In genomic region chr3:158264894-158265293, GRCh38 we compare ENCODE assay signal across 22 cellular contexts.
"Had no signal": no experiment of that assay in that cellular context is flagged by ENCODE, and none has a peak within 500 bp of the region (broad histone marks: within the 10 kb centered on the region; RNA-seq: fewer than 3 reads in every experiment).

No MANE protein-coding gene starts in this region.

- H3K4me2 ChIP-seq: KMS-11, SK-N-SH had no signal

- H3K27ac ChIP-seq: KMS-11 had no signal

- H3K9ac ChIP-seq: KMS-11, SK-N-SH had no signal

- DNase-seq: Kasumi-1, MM.1S, NCI-H1092, NCI-H1105 treated with DMSO at 0.1 percent for 48 hours, NCI-H1417 treated with DMSO at 0.1 percent for 48 hours, NCI-H146, NCI-H1694 treated with DMSO at 0.1 percent for 48 hours, NCI-H1930, NCI-H2081, NCI-H2171, NCI-H226, NCI-H446, NCI-H510A, NCI-H524 treated with DMSO at 0.1 percent for 48 hours, NCI-H69, NCI-H774, RPMI8226, SHP77, SK-N-SH, SW 1271 had no signal

- H3K4me3 ChIP-seq: K562 had no signal
